In the genomic region with DNA sequence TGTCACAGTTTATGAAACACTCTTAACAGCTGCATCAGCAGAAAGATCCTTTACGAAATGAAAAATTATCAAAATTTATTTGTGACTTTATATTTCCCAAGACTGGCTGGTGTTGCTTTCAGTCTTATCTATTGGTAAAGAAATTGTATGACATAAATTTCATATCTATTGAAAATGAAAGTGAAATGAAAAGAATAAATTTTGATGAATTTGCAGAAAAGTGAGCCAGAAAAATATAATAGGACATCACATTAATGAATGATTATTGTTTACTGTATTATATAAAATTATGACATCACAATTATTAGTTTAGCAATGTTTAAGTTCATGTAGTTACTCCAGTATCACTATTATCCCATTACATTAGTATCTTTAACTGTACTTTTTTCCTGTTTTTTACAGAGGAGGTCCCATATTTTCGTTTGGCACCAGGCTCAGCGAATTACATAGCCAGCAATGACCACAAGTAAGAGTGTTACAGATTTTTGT, we compare ENCODE assay signal across 16 cellular contexts. TPM values are rescaled to one million over a fixed set of nuclear protein-coding genes. Genes with fewer than 3 reads are reported as not detected.
DNase-seq lines count a peak whose midpoint lies in the region; ATAC-seq and TF ChIP-seq lines count a peak whose summit lies in the region.
"Had no signal": no experiment of that assay in that cellular context is flagged by ENCODE, and none has a peak within 500 bp of the region (broad histone marks: within the 10 kb centered on the region; RNA-seq: fewer than 3 reads in every experiment).

No MANE protein-coding gene starts in this region.

- no peaks in the 10 kb centered on the region; a peak in 1 of 4 replicates for H3K4me1 ChIP-seq in SK-N-SH (ENCODE audit: control insufficient read depth in 1 of 2, insufficient read depth in 2 of 2, low read depth in 1 of 2, low read length in 1 of 2)
- H3K4me1 ChIP-seq in ascending aorta: no peaks in the 10 kb centered on the region
- H3K4me1 ChIP-seq: BLaER1 had no signal

- WGBS in SK-N-SH (ENCODE audit: low lambda C conversion rate): 90% methylated on average over 3 of the region's 3 CpGs

- H4K20me1 ChIP-seq in SK-N-SH (ENCODE audit: insufficient read depth): no peaks in the 10 kb centered on the region
- H4K20me1 ChIP-seq: BLaER1 had no signal

- no peak overlapping the region for H3K4me3 Mint-ChIP-seq in chondrocyte (ENCODE audit: unreplicated experiment)
- H3K4me3 Mint-ChIP-seq: CD4-positive, CD25-positive, alpha-beta regulatory T cell had no signal

- no peak overlapping the region for H3K4me2 ChIP-seq in SK-N-SH
- H3K4me2 ChIP-seq: BLaER1 had no signal

- no peak for TF ChIP-seq EP300 in SK-N-SH (IDR thresholded peaks at IDR 0.05; ENCODE audit: borderline replicate concordance in 1 of 2, low read depth in 1 of 2, low read length in 1 of 2)

- no peaks in the 10 kb centered on the region for H3K9me3 Mint-ChIP-seq in chondrocyte (ENCODE audit: low read depth)
- H3K9me3 Mint-ChIP-seq: CD4-positive, CD25-positive, alpha-beta regulatory T cell had no signal

- H3K27ac ChIP-seq in SK-N-SH (ENCODE audit: low read depth in 2 of 2, low read length in 1 of 2): no peak overlapping the region
- no peak overlapping the region for H3K27ac ChIP-seq in ascending aorta
- H3K27ac ChIP-seq: 22Rv1, BLaER1, HL-60 had no signal

- no peak for TF ChIP-seq RAD21 in SK-N-SH (IDR thresholded peaks at IDR 0.05; ENCODE audit: low read length)

- ATAC-seq in SK-N-SH treated with all-trans-retinoic acid at 6 μM for 48 hours: no peak

- H3K27me3 Mint-ChIP-seq in chondrocyte (ENCODE audit: low read depth): no peaks in the 10 kb centered on the region
- H3K27me3 Mint-ChIP-seq: CD4-positive, CD25-positive, alpha-beta regulatory T cell had no signal

- no peak overlapping the region for H3K9ac ChIP-seq in SK-N-SH
- H3K9ac ChIP-seq: BLaER1 had no signal

- H3F3A ChIP-seq in SK-N-SH (replicated peaks; ENCODE audit: insufficient read depth): no peaks in the 10 kb centered on the region

- H3K79me2 ChIP-seq in SK-N-SH (ENCODE audit: insufficient read depth): no peaks in the 10 kb centered on the region

- CTCF ChIA-PET in SK-N-SH (lab: Yijun Ruan, JAX): no interaction called here

- POLR2A ChIA-PET in SK-N-SH (lab: Yijun Ruan, JAX): no interaction called here

- intact Hi-C loops in posterior cingulate gyrus (cut with DNase I): no loop called here
- intact Hi-C loops in ascending aorta (cut with DNase I): no loop called here

- TF ChIP-seq CTCF in SK-N-SH (IDR thresholded peaks at IDR 0.05): no peak
- no peak for TF ChIP-seq CTCF in ascending aorta (IDR thresholded peaks at IDR 0.05)
- TF ChIP-seq CTCF in chondrocyte (IDR thresholded peaks at IDR 0.05): no peak

- H3K9me2 ChIP-seq in SK-N-SH: no peaks in the 10 kb centered on the region

- no peaks in the 10 kb centered on the region for H3K27me3 ChIP-seq in SK-N-SH (ENCODE audit: insufficient read depth)
- no peaks in the 10 kb centered on the region for H3K27me3 ChIP-seq in ascending aorta
- H3K27me3 ChIP-seq: BLaER1 had no signal

- no peaks in the 10 kb centered on the region for H3K36me3 ChIP-seq in SK-N-SH (replicated peaks in 1 of 2; ENCODE audit: control insufficient read depth in 1 of 2, insufficient read depth in 2 of 2, low read length in 1 of 2)
- H3K36me3 ChIP-seq in ascending aorta: no peaks in the 10 kb centered on the region
- H3K36me3 ChIP-seq: BLaER1 had no signal

- no peak overlapping the region for H3K27ac Mint-ChIP-seq in chondrocyte (ENCODE audit: unreplicated experiment)
- H3K27ac Mint-ChIP-seq: CD4-positive, CD25-positive, alpha-beta regulatory T cell had no signal

- TF ChIP-seq POLR2A in erythroblast (IDR thresholded peaks at IDR 0.05; ENCODE audit: low read length): no peak

- no peaks in the 10 kb centered on the region for H3K36me3 Mint-ChIP-seq in chondrocyte (ENCODE audit: low read depth)
- H3K36me3 Mint-ChIP-seq: CD4-positive, CD25-positive, alpha-beta regulatory T cell had no signal

- no peak for DNase-seq in SK-N-SH
- DNase-seq in OCI-M1 (lab: John Stamatoyannopoulos, UW): peak; percentile 72
- peak; percentile 31 to 53 for DNase-seq in erythroblast (lab: John Stamatoyannopoulos, UW)
- DNase-seq in posterior cingulate gyrus: no peak
- DNase-seq in ascending aorta (ENCODE audit: low spot score in 2 of 2): no peak
- DNase-seq in COLO829 (ENCODE audit: low spot score): no peak
- no peak for DNase-seq in chondrocyte (ENCODE audit: low spot score)
- DNase-seq: AML-193; Calu3; CD4-positive, CD25-positive, alpha-beta regulatory T cell; DMS 273 treated with DMSO at 0.1 percent for 48 hours; HCEC 1CT had no signal

- H3K4me3 ChIP-seq in SK-N-SH (ENCODE audit: low read depth in 2 of 2, low read length in 1 of 2) (no peak overlapping the region), ascending aorta (no peak overlapping the region)
- H3K4me3 ChIP-seq: BLaER1 had no signal

- peaks cover 7% of the 10 kb centered on the region for H3K4me1 Mint-ChIP-seq in chondrocyte (ENCODE audit: low read depth)
- H3K4me1 Mint-ChIP-seq: CD4-positive, CD25-positive, alpha-beta regulatory T cell had no signal

- H3K9me3 ChIP-seq in SK-N-SH (no peaks in the 10 kb centered on the region), ascending aorta (no peaks in the 10 kb centered on the region)
- H3K9me3 ChIP-seq: BLaER1 had no signal

- H2AFZ ChIP-seq in SK-N-SH (ENCODE audit: low read depth): peak overlapping the region; percentile 12; the same call in 1 of the 2 replicates

TF ChIP-seq in SK-N-SH, 30 proteins besides CTCF, POLR2A, EP300 and RAD21 (continues in another document):
- TF ChIP-seq TCF12 (IDR thresholded peaks at IDR 0.05) (no peak), RCOR1 (IDR thresholded peaks at IDR 0.05; ENCODE audit: low read length) (no peak), CHD2 (IDR thresholded peaks at IDR 0.05; ENCODE audit: low read length, partially characterized antibody) (no peak), SMC3 (IDR thresholded peaks at IDR 0.05; ENCODE audit: low read depth, low read length) (no peak), SIN3A (IDR thresholded peaks at IDR 0.05; ENCODE audit: borderline replicate concordance, low read depth, low read length) (no peak), MEF2A (IDR thresholded peaks at IDR 0.05; ENCODE audit: borderline replicate concordance, low read depth) (no peak), POLR2AphosphoS5 (IDR thresholded peaks at IDR 0.05; ENCODE audit: low read depth, low read length) (no peak), ELF1 (IDR thresholded peaks at IDR 0.05) (no peak), RFX5 (IDR thresholded peaks at IDR 0.05; ENCODE audit: low read length) (no peak), FOXJ3 (CRISPR knock-in tag; IDR thresholded peaks at IDR 0.05) (no peak)
- TF ChIP-seq, protein P1, sequence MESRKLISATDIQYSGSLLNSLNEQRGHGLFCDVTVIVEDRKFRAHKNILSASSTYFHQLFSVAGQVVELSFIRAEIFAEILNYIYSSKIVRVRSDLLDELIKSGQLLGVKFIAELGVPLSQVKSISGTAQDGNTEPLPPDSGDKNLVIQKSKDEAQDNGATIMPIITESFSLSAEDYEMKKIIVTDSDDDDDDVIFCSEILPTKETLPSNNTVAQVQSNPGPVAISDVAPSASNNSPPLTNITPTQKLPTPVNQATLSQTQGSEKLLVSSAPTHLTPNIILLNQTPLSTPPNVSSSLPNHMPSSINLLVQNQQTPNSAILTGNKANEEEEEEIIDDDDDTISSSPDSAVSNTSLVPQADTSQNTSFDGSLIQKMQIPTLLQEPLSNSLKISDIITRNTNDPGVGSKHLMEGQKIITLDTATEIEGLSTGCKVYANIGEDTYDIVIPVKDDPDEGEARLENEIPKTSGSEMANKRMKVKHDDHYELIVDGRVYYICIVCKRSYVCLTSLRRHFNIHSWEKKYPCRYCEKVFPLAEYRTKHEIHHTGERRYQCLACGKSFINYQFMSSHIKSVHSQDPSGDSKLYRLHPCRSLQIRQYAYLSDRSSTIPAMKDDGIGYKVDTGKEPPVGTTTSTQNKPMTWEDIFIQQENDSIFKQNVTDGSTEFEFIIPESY (IDR thresholded peaks at IDR 0.05; ENCODE audit: borderline replicate concordance, low read depth): no peak

TF ChIP-seq in SK-N-SH treated with all-trans-retinoic acid at 6 μM for 48 hours, 23 proteins besides CTCF, POLR2A, EP300 and RAD21 (continues in another document):
- TF ChIP-seq POU6F1 (CRISPR knock-in tag; IDR thresholded peaks at IDR 0.05; ENCODE audit: borderline replicate concordance, low read depth) (no peak), PPARA (CRISPR knock-in tag; IDR thresholded peaks at IDR 0.05; ENCODE audit: borderline replicate concordance) (no peak), ZFP3 (CRISPR knock-in tag; IDR thresholded peaks at IDR 0.05) (no peak)

RNA-seq across cellular contexts. Expression of gene TMEM165, which starts 13.2 kb away (rescaled TPM):
- polyA plus RNA-seq in SK-N-SH (2012; rRNA removed): 58.6 and 89.2 TPM in 2 replicates
- 75.8 and 85.3 TPM in 2 replicates for polyA plus RNA-seq in SK-N-SH (2012; cell fraction: cytosol; rRNA removed)
- 70.8 and 135 TPM in 2 replicates for polyA plus RNA-seq in SK-N-SH (2012; cell fraction: nucleus; rRNA removed)
- 178 TPM for total RNA-seq in ascending aorta
- 110 to 129 TPM (median 111 TPM) in 3 replicates for total RNA-seq in chondrocyte

RNA-seq across cellular contexts. Expression of gene SRD5A3, which starts 36.5 kb away (rescaled TPM):
- 5.1 TPM in 2 replicates for polyA plus RNA-seq in SK-N-SH (2012; rRNA removed)
- 5.9 and 6.4 TPM in 2 replicates for polyA plus RNA-seq in SK-N-SH (2012; cell fraction: cytosol; rRNA removed)
- 2.1 TPM in 2 replicates for polyA plus RNA-seq in SK-N-SH (2012; cell fraction: nucleus; rRNA removed)
- total RNA-seq in ascending aorta: 6.8 TPM
- total RNA-seq in chondrocyte: 23.9 to 31.4 TPM (median 29.0 TPM) in 3 replicates

Comparison
In these comparisons a context has a peak if more than half of its experiments do, and no peak if none do; other contexts are left out.
1. DNase-seq: peak in OCI-M1 (single experiment) and erythroblast (2 of 2); none in SK-N-SH (single experiment), posterior cingulate gyrus (0 of 10), ascending aorta (0 of 2), COLO829 (single experiment) and chondrocyte (single experiment).